Comparison of ENCODE assay signal across 9 cellular contexts in the genomic region with DNA sequence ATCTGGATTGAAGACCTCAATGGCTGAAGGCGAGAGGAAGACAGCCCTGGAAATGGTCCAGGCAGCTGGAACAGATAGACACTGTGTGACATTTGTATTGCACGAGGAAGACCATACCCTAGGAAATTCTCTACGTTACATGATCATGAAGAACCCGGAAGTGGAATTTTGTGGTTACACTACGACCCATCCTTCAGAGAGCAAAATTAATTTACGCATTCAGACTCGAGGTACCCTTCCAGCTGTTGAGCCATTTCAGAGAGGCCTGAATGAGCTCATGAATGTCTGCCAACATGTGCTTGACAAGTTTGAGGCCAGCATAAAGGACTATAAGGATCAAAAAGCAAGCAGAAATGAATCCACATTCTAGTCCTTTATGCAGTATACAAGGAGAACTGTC. TPM values are rescaled to one million over a fixed set of nuclear protein-coding genes. Genes with fewer than 3 reads are reported as not detected.
DNase-seq lines count a peak whose midpoint lies in the region; ATAC-seq and TF ChIP-seq lines count a peak whose summit lies in the region.
"Had no signal": no experiment of that assay in that cellular context is flagged by ENCODE, and none has a peak within 500 bp of the region (broad histone marks: within the 10 kb centered on the region; RNA-seq: fewer than 3 reads in every experiment).

No MANE protein-coding gene starts in this region.

- H3K4me3 ChIP-seq in GM06990 (replicated peaks; ENCODE audit: low read depth, low read length): peak overlapping the region; percentile 67
- peak overlapping the region; percentile 85; the same call in 1 of the 2 replicates for H3K4me3 ChIP-seq in MM.1S (ENCODE audit: low read length)
- H3K4me3 ChIP-seq in breast epithelium: peak overlapping the region in 2 of 3 donors; percentile 82 to 93
- peak overlapping the region in 1 of 4 donors; percentile 76 for H3K4me3 ChIP-seq in adrenal gland

- 80 to 88% (median 87%) methylated on average over 7 of the region's 7 CpGs for WGBS in adrenal gland, 4 donors

- peaks cover 7% of the 10 kb centered on the region; the same call in 1 of the 2 replicates for H3F3A ChIP-seq in MM.1S (ENCODE audit: insufficient read depth, low read length)

- H3K9ac ChIP-seq in MM.1S (ENCODE audit: low read length): no peak overlapping the region

- H3K9me3 ChIP-seq in MM.1S (replicated peaks; ENCODE audit: insufficient read depth, low read length) (no peaks in the 10 kb centered on the region), breast epithelium (no peaks in the 10 kb centered on the region), adrenal gland (replicated peaks in 1 of 3) (no peaks in the 10 kb centered on the region)
- H3K9me3 ChIP-seq: gastrocnemius medialis had no signal

- DNase-seq in GM06990 (ENCODE audit: extremely low read depth, insufficient read length) (no peak), MM.1S (no peak), breast epithelium (ENCODE audit: low spot score in 2 of 2) (no peak), adrenal gland (no peak)
- no peak for DNase-seq in natural killer cell treated with Interleukin-12 subunit alpha and Interleukin-12 subunit beta and Interleukin-15 and Interleukin-18, amount 100 ng/mL, for 72 hours (ENCODE audit: low spot score)
- DNase-seq: gastrocnemius medialis had no signal

- H3K4me1 Mint-ChIP-seq in natural killer cell treated with Interleukin-12 subunit alpha and Interleukin-12 subunit beta and Interleukin-15 and Interleukin-18, amount 100 ng/mL, for 72 hours (ENCODE audit: low read depth in 2 of 2): peaks cover 44 to 64% of the 10 kb centered on the region in 2 donors

- H3K27ac Mint-ChIP-seq in natural killer cell treated with Interleukin-12 subunit alpha and Interleukin-12 subunit beta and Interleukin-15 and Interleukin-18, amount 100 ng/mL, for 72 hours: peak overlapping the region; percentile 73 to 87

- TF ChIP-seq CTCF in GM06990 (IDR thresholded peaks at IDR 0.05; ENCODE audit: insufficient read depth, low read length, poor library complexity, severe bottlenecking): no peak
- TF ChIP-seq CTCF in MM.1S (IDR thresholded peaks at IDR 0.05; ENCODE audit: low read length): no peak
- TF ChIP-seq CTCF in breast epithelium (IDR thresholded peaks at IDR 0.05): no peak
- no peak for TF ChIP-seq CTCF in adrenal gland (IDR thresholded peaks at IDR 0.05)

- H3K4me1 ChIP-seq in MM.1S (ENCODE audit: low read length): peaks cover 8% of the 10 kb centered on the region; the same call in 1 of the 2 replicates
- peaks cover 0 to 9% of the 10 kb centered on the region in 2 donors for H3K4me1 ChIP-seq in breast epithelium
- H3K4me1 ChIP-seq in adrenal gland (replicated peaks in 1 of 2): peaks cover 13 to 39% of the 10 kb centered on the region in 2 donors

- no peaks in the 10 kb centered on the region for H3K9me2 ChIP-seq in MM.1S (replicated peaks; ENCODE audit: insufficient read depth, low read length)

- peaks cover 82% of the 10 kb centered on the region for H3K79me2 ChIP-seq in MM.1S (ENCODE audit: low read length)

- H3K4me3 Mint-ChIP-seq in natural killer cell treated with Interleukin-12 subunit alpha and Interleukin-12 subunit beta and Interleukin-15 and Interleukin-18, amount 100 ng/mL, for 72 hours: peak overlapping the region; percentile 88

- no peaks in the 10 kb centered on the region for H4K20me1 ChIP-seq in MM.1S (ENCODE audit: insufficient read depth, low read length)

- H3K9me3 Mint-ChIP-seq in natural killer cell treated with Interleukin-12 subunit alpha and Interleukin-12 subunit beta and Interleukin-15 and Interleukin-18, amount 100 ng/mL, for 72 hours: no peaks in the 10 kb centered on the region

- intact Hi-C loops in breast epithelium (cut with DNase I; ENCODE audit: low total_unique reads): loop anchor here (5.0 kb wide), 1 partner anchor 436 kb away; no protein-coding TSS in a partner anchor
- intact Hi-C loops in adrenal gland (cut with DNase I): no loop called here

- H3K27ac ChIP-seq in MM.1S (ENCODE audit: low read length) (no peak overlapping the region), breast epithelium (no peak overlapping the region), adrenal gland (no peak overlapping the region)

- peak overlapping the region; percentile 59; the same call in 1 of the 2 replicates for H3K4me2 ChIP-seq in MM.1S (ENCODE audit: low read depth, low read length)

- H3K36me3 Mint-ChIP-seq in natural killer cell treated with Interleukin-12 subunit alpha and Interleukin-12 subunit beta and Interleukin-15 and Interleukin-18, amount 100 ng/mL, for 72 hours: peaks cover 26% of the 10 kb centered on the region

- TF ChIP-seq POLR2A in breast epithelium (IDR thresholded peaks at IDR 0.05) (no peak), adrenal gland (IDR thresholded peaks at IDR 0.05) (no peak)

- ATAC-seq in natural killer cell treated with Interleukin-12 subunit alpha and Interleukin-12 subunit beta and Interleukin-15 and Interleukin-18, amount 100 ng/mL, for 72 hours: no peak
- ATAC-seq in HG03442 (IDR thresholded peaks at IDR 0.05; ENCODE audit: unreplicated experiment) (no peak), HG02852 (IDR thresholded peaks at IDR 0.05; ENCODE audit: unreplicated experiment) (no peak), HG02759 (IDR thresholded peaks at IDR 0.05; ENCODE audit: unreplicated experiment) (no peak)
- ATAC-seq: gastrocnemius medialis had no signal

- no peaks in the 10 kb centered on the region for H3K27me3 Mint-ChIP-seq in natural killer cell treated with Interleukin-12 subunit alpha and Interleukin-12 subunit beta and Interleukin-15 and Interleukin-18, amount 100 ng/mL, for 72 hours

- H3K27me3 ChIP-seq in GM06990 (replicated peaks; ENCODE audit: control insufficient read depth, insufficient read depth, low read length) (no peaks in the 10 kb centered on the region), MM.1S (replicated peaks; ENCODE audit: insufficient read depth, low read length) (no peaks in the 10 kb centered on the region), breast epithelium (no peaks in the 10 kb centered on the region), adrenal gland (no peaks in the 10 kb centered on the region)
- H3K27me3 ChIP-seq: gastrocnemius medialis had no signal

- H3K36me3 ChIP-seq in GM06990 (ENCODE audit: control insufficient read depth, insufficient read depth, low read length): no peaks in the 10 kb centered on the region; the same call in none of the 2 replicates
- no peaks in the 10 kb centered on the region for H3K36me3 ChIP-seq in MM.1S (replicated peaks; ENCODE audit: insufficient read depth, low read length)
- H3K36me3 ChIP-seq in breast epithelium: no peaks in the 10 kb centered on the region
- H3K36me3 ChIP-seq in adrenal gland (replicated peaks in 1 of 2): no peaks in the 10 kb centered on the region

- H2AFZ ChIP-seq in MM.1S (ENCODE audit: low read length): no peak overlapping the region

RNA-seq across cellular contexts. Expression of gene POLR1D, which starts 1.2 kb away (rescaled TPM):
- total RNA-seq in breast epithelium: 100 to 1,000 TPM; 103 to 130 (median 115) TPM
- 100 to 1,000 TPM in 1 of 2 donors, 10 to 100 TPM in 1; 95.2 to 112 TPM for total RNA-seq in natural killer cell treated with Interleukin-12 subunit alpha and Interleukin-12 subunit beta and Interleukin-15 and Interleukin-18, amount 100 ng/mL, for 72 hours
- 100 to 1,000 TPM in 7 of 8 donors, 10 to 100 TPM in 1; 81.5 to 369 (median 173) TPM for total RNA-seq in adrenal gland
- 100 to 1,000 TPM; 148 to 188 (median 173) TPM for polyA plus RNA-seq in adrenal gland

RNA-seq across cellular contexts. Expression of gene LNX2, which starts 2.6 kb away (rescaled TPM):
- total RNA-seq in breast epithelium (10 to 100 TPM in 2 of 3 donors, 1 to 10 TPM in 1; 5.9 to 19.3 (median 19.2) TPM), adrenal gland (10 to 100 TPM in 7 of 8 donors, 1 to 10 TPM in 1; 9.7 to 26.5 (median 19.2) TPM)
- total RNA-seq in natural killer cell treated with Interleukin-12 subunit alpha and Interleukin-12 subunit beta and Interleukin-15 and Interleukin-18, amount 100 ng/mL, for 72 hours: 1 to 10 TPM; 4.1 to 4.2 TPM
- 10 to 100 TPM in 1 of 3 donors, 1 to 10 TPM in 2; 2.9 to 17.5 (median 4.9) TPM for polyA plus RNA-seq in adrenal gland
